2 cellular contexts compared by ENCODE assay signal in the genomic region with DNA sequence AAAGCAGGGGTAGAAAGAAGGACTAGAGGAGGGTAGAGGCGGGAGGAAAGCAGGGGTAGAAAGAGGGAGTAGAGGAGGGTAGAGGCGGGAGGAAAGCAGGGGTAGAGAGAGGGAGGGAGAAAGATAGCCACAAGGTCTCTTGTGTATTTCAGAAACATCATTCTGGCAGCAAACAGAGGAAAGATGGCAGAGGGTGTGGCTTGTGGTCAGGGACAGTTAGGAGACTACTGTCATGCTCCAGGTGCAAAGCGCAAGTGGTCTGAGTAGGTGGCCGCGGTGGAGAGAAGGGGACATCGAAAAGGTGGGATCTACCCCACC.
A peak's percentile ranks its signal among the peaks of the same experiment; 100 is the strongest.
TF ChIP-seq lines count a peak whose summit lies in the region.

No MANE protein-coding gene starts in this region.

TF ChIP-seq in HepG2, 621 proteins besides CTCF, POLR2A, EP300 and RAD21 (continued from another document):
- 0 out of 2 replicates have a peak, but pooled peaks have one; percentile 24 for TF ChIP-seq FOXO4 (CRISPR knock-in tag; conservative IDR thresholded peaks at IDR 0.05)

TF ChIP-seq in GM12878, 131 proteins besides CTCF, POLR2A, EP300 and RAD21:
- no peak for TF ChIP-seq ZBTB40 (IDR thresholded peaks at IDR 0.05; ENCODE audit: borderline replicate concordance)
- TF ChIP-seq RUNX3 (IDR thresholded peaks at IDR 0.05; ENCODE audit: low read length) = peak; percentile 14; the same call in 1 of the 2 replicates
- TF ChIP-seq, protein P1, sequence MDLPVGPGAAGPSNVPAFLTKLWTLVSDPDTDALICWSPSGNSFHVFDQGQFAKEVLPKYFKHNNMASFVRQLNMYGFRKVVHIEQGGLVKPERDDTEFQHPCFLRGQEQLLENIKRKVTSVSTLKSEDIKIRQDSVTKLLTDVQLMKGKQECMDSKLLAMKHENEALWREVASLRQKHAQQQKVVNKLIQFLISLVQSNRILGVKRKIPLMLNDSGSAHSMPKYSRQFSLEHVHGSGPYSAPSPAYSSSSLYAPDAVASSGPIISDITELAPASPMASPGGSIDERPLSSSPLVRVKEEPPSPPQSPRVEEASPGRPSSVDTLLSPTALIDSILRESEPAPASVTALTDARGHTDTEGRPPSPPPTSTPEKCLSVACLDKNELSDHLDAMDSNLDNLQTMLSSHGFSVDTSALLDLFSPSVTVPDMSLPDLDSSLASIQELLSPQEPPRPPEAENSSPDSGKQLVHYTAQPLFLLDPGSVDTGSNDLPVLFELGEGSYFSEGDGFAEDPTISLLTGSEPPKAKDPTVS (IDR thresholded peaks at IDR 0.05; ENCODE audit: low read depth, low read length) = no peak
TF ChIP-seq in GM12878: peak in this region for 1.
